ENCODE assay signal across 8 cellular contexts in genomic region chr7:66763633-66764348, GRCh38. TPM values are rescaled to one million over a fixed set of nuclear protein-coding genes. Genes with fewer than 3 reads are reported as not detected.
A peak's percentile ranks its signal among the peaks of the same experiment; 100 is the strongest.
DNase-seq lines count a peak whose midpoint lies in the region; ATAC-seq and TF ChIP-seq lines count a peak whose summit lies in the region.
"Not testable (repeated sequence)": the region's sequence is repeated elsewhere in the genome, so short reads cannot be mapped to it uniquely, and the experiment has no call there.

No MANE protein-coding gene starts in this region.

- peaks cover 14 to 52% (median 27%) of the 10 kb centered on the region in 11 experiments for H3K9me3 ChIP-seq in BLaER1 treated with 17β-estradiol and CSF1 and Interleukin-3, amounts not matched to agents 10 nM and 100 nM (replicated peaks in 1 of 11)

- H3K27me3 ChIP-seq in BLaER1 treated with 17β-estradiol and CSF1 and Interleukin-3, amounts not matched to agents 10 nM and 100 nM, result not testable (repeated sequence)

- H3K4me1 Mint-ChIP-seq in activated B cell treated with CpG ODN at 0.5 μM for 24 hours, result peaks cover 55% of the 10 kb centered on the region

- H3K36me3 Mint-ChIP-seq in activated B cell treated with CpG ODN at 0.5 μM for 24 hours (ENCODE audit: low read depth), result peaks cover 20% of the 10 kb centered on the region

- not testable (repeated sequence) for ATAC-seq in activated B cell treated with CpG ODN at 0.5 μM for 24 hours (ENCODE audit: low read depth)

- CTCF ChIA-PET in activated B cell treated with CpG ODN at 0.5 μM for 24 hours (lab: Charles Lee), result not testable (repeated sequence)

- peak overlapping the region in 6 of 11 experiments; percentile 1 to 55 (median 28); a peak in 7 of 22 replicates for H3K27ac ChIP-seq in BLaER1 treated with 17β-estradiol and CSF1 and Interleukin-3, amounts not matched to agents 10 nM and 100 nM

- peak overlapping the region; percentile 46 for H3K27ac Mint-ChIP-seq in activated B cell treated with CpG ODN at 0.5 μM for 24 hours

- not testable (repeated sequence) for H3K9me3 Mint-ChIP-seq in activated B cell treated with CpG ODN at 0.5 μM for 24 hours

- peaks cover 6 to 61% (median 37%) of the 10 kb centered on the region in 10 experiments for H3K4me1 ChIP-seq in BLaER1 treated with 17β-estradiol and CSF1 and Interleukin-3, amounts not matched to agents 10 nM and 100 nM

- TF ChIP-seq CTCF in activated B cell treated with CpG ODN at 0.5 μM for 24 hours (IDR thresholded peaks at IDR 0.05); astrocyte of the spinal cord (IDR thresholded peaks at IDR 0.05; ENCODE audit: low read depth, low read length): not testable (repeated sequence)

- H3K9ac ChIP-seq in BLaER1 treated with 17β-estradiol and CSF1 and Interleukin-3, amounts not matched to agents 10 nM and 100 nM, result not testable (repeated sequence)

- intact Hi-C loops in activated B cell treated with CpG ODN at 0.5 μM for 24 hours (cut with micrococcal nuclease), result not testable (repeated sequence)

- not testable (repeated sequence) for H3K27me3 Mint-ChIP-seq in activated B cell treated with CpG ODN at 0.5 μM for 24 hours

- peaks cover 0 to 74% (median 21%) of the 10 kb centered on the region in 11 experiments; a peak in 13 of 22 replicates for H4K20me1 ChIP-seq in BLaER1 treated with 17β-estradiol and CSF1 and Interleukin-3, amounts not matched to agents 10 nM and 100 nM

- H3K4me3 ChIP-seq in BLaER1 treated with 17β-estradiol and CSF1 and Interleukin-3, amounts not matched to agents 10 nM and 100 nM, result peak overlapping the region in 1 of 10 experiments; percentile 1; a peak in 1 of 20 replicates
- H3K4me3 ChIP-seq in astrocyte of the spinal cord (ENCODE audit: low read depth, low read length), result not testable (repeated sequence)

- DNase-seq in HCEC 1CT (peak; percentile 77), NCI-H226 (peak; percentile 42), astrocyte of the spinal cord (ENCODE audit: low read depth, low spot score) (peak; percentile 64), fibroblast of gingiva (ENCODE audit: low read depth) (peak; percentile 86), kidney tubule cell (ENCODE audit: low spot score) (peak; percentile 79), stromal cell of bone marrow (ENCODE audit: low read depth) (peak; percentile 62)
- DNase-seq in activated B cell treated with CpG ODN at 0.5 μM for 24 hours, result not testable (repeated sequence)

- H3K36me3 ChIP-seq in BLaER1 treated with 17β-estradiol and CSF1 and Interleukin-3, amounts not matched to agents 10 nM and 100 nM, result peaks cover 13 to 51% (median 36%) of the 10 kb centered on the region in 11 experiments; a peak in 20 of 22 replicates

- H3K4me3 Mint-ChIP-seq in activated B cell treated with CpG ODN at 0.5 μM for 24 hours, result not testable (repeated sequence)

- in situ Hi-C loops in astrocyte of the spinal cord (cut with HindIII; ENCODE audit: low sequenced_read_pairs), result not testable (repeated sequence)

- H3K4me2 ChIP-seq in BLaER1 treated with 17β-estradiol and CSF1 and Interleukin-3, amounts not matched to agents 10 nM and 100 nM, result peak overlapping the region in 6 of 11 experiments; percentile 14 to 42 (median 22); a peak in 7 of 22 replicates

- POLR2A ChIA-PET in activated B cell treated with CpG ODN at 0.5 μM for 24 hours (lab: Charles Lee), result not testable (repeated sequence)

RNA-seq across cellular contexts. Expression of gene RABGEF1, which starts 23.3 kb away (rescaled TPM):
- 19.7 and 21.1 TPM in 2 replicates for total RNA-seq in activated B cell treated with CpG ODN at 0.5 μM for 24 hours
